ENCODE assay signal across 8 cellular contexts in genomic region chr5:138610468-138611294, GRCh38. TPM values are rescaled to one million over a fixed set of nuclear protein-coding genes. Genes with fewer than 3 reads are reported as not detected.
DNase-seq lines count a peak whose midpoint lies in the region; ATAC-seq and TF ChIP-seq lines count a peak whose summit lies in the region.

No MANE protein-coding gene starts in this region.

- TF ChIP-seq CTCF in vagina (IDR thresholded peaks at IDR 0.05), result no peak

- peaks cover 75% of the 10 kb centered on the region for H3K27me3 Mint-ChIP-seq in activated T-cell treated with anti-CD3 and anti-CD28 coated beads, Interleukin-2, amount 50 U/mL, for 72 hours (ENCODE audit: low read depth)

- H3K9me3 ChIP-seq in ectodermal cell (ENCODE audit: control insufficient read depth, low read length), result no peaks in the 10 kb centered on the region
- H3K9me3 ChIP-seq in vagina, result no peaks in the 10 kb centered on the region

- no peak overlapping the region for H2BK120ac ChIP-seq in mesendoderm (ENCODE audit: low read depth, low read length)

- peak overlapping the region; percentile 0 for H3K18ac ChIP-seq in mesendoderm (ENCODE audit: low read length)

- peak; percentile 49 to 52 for ATAC-seq in activated T-cell treated with anti-CD3 and anti-CD28 coated beads, Interleukin-2, amount 50 U/mL, for 72 hours (replicated peaks in 1 of 2)
- no peak for ATAC-seq in GM21786 (IDR thresholded peaks at IDR 0.05; ENCODE audit: unreplicated experiment)
- no peak for ATAC-seq in HG03095 (IDR thresholded peaks at IDR 0.05; ENCODE audit: unreplicated experiment)

- peak overlapping the region; percentile 11 to 65 for H3K4me3 Mint-ChIP-seq in activated T-cell treated with anti-CD3 and anti-CD28 coated beads, Interleukin-2, amount 50 U/mL, for 72 hours

- H3K4me2 ChIP-seq in mesendoderm (ENCODE audit: low read length), result peak overlapping the region; percentile 65

- H3K36me3 ChIP-seq in ectodermal cell (ENCODE audit: control insufficient read depth, insufficient read depth, low read length) (no peaks in the 10 kb centered on the region), mesendoderm (ENCODE audit: control insufficient read depth, insufficient read depth, low read length) (no peaks in the 10 kb centered on the region), vagina (no peaks in the 10 kb centered on the region)

- H3K27me3 ChIP-seq in ectodermal cell (ENCODE audit: control insufficient read depth, insufficient read depth, low read length, poor library complexity, severe bottlenecking), result no peaks in the 10 kb centered on the region
- H3K27me3 ChIP-seq in mesendoderm (ENCODE audit: insufficient read depth, low read length, poor library complexity), result no peaks in the 10 kb centered on the region
- H3K27me3 ChIP-seq in vagina, result no peaks in the 10 kb centered on the region

- intact Hi-C loops in vagina (cut with DNase I), result no loop called here

- peaks cover 12% of the 10 kb centered on the region for H3K4me1 Mint-ChIP-seq in activated T-cell treated with anti-CD3 and anti-CD28 coated beads, Interleukin-2, amount 50 U/mL, for 72 hours (ENCODE audit: low read depth)

- peak overlapping the region; percentile 33 for H3K4me3 ChIP-seq in ectodermal cell (ENCODE audit: insufficient read depth, low read depth, low read length)
- H3K4me3 ChIP-seq in mesendoderm (ENCODE audit: low read length), result no peak overlapping the region
- peak overlapping the region; percentile 6 to 28 for H3K4me3 ChIP-seq in vagina

- no peaks in the 10 kb centered on the region for H3K79me1 ChIP-seq in mesendoderm (ENCODE audit: low read length)

- no peaks in the 10 kb centered on the region for H3K9me3 Mint-ChIP-seq in activated T-cell treated with anti-CD3 and anti-CD28 coated beads, Interleukin-2, amount 50 U/mL, for 72 hours

- no peaks in the 10 kb centered on the region for H3K79me2 ChIP-seq in mesendoderm (ENCODE audit: control insufficient read depth, insufficient read depth, low read length)

- H3K27ac Mint-ChIP-seq in activated T-cell treated with anti-CD3 and anti-CD28 coated beads, Interleukin-2, amount 50 U/mL, for 72 hours, result no peak overlapping the region

- H4K8ac ChIP-seq in mesendoderm (ENCODE audit: low read depth, low read length), result no peak overlapping the region

- no peaks in the 10 kb centered on the region for H3K36me3 Mint-ChIP-seq in activated T-cell treated with anti-CD3 and anti-CD28 coated beads, Interleukin-2, amount 50 U/mL, for 72 hours (ENCODE audit: insufficient read depth in 2 of 2)

- H2BK15ac ChIP-seq in mesendoderm (replicated peaks; ENCODE audit: low read depth), result no peak overlapping the region

- H2AK5ac ChIP-seq in mesendoderm (ENCODE audit: low read length), result no peak overlapping the region

- H3K4me1 ChIP-seq in ectodermal cell (ENCODE audit: control insufficient read depth, insufficient read depth, low read length) (peaks cover 40% of the 10 kb centered on the region), mesendoderm (ENCODE audit: control insufficient read depth, low read depth, low read length) (peaks cover 3% of the 10 kb centered on the region), vagina (peaks cover 30% of the 10 kb centered on the region)

- H3K9ac ChIP-seq in mesendoderm (ENCODE audit: low read length), result peak overlapping the region; percentile 66

- 11 to 13% methylated on average over 17 to 18 of the region's 18 CpGs for WGBS in ectodermal cell, 2 experiments
- no CpG with 5 or more reads among the region's 18 CpGs for WGBS in mesendoderm (ENCODE audit: extremely low coverage, insufficient coverage, low lambda C conversion rate)

- no peak overlapping the region for H3K23ac ChIP-seq in mesendoderm (ENCODE audit: low read length)

- TF ChIP-seq POLR2A in vagina (IDR thresholded peaks at IDR 0.05), result no peak

- H3K27ac ChIP-seq in ectodermal cell (ENCODE audit: insufficient read depth, low read depth, low read length, poor library complexity, severe bottlenecking), result peak overlapping the region; percentile 65
- no peak overlapping the region for H3K27ac ChIP-seq in mesendoderm (ENCODE audit: low read depth, low read length)
- H3K27ac ChIP-seq in vagina, result peak overlapping the region; percentile 48

- H3K4ac ChIP-seq in mesendoderm (ENCODE audit: low read depth, low read length), result no peak overlapping the region

- H4K5ac ChIP-seq in mesendoderm (ENCODE audit: low read length), result no peak overlapping the region

- peak overlapping the region; percentile 85 for H3K56ac ChIP-seq in mesendoderm (ENCODE audit: low read length)

- H2BK5ac ChIP-seq in mesendoderm (ENCODE audit: low read length), result no peak overlapping the region

- no peak for DNase-seq in activated T-cell treated with anti-CD3 and anti-CD28 coated beads, Interleukin-2, amount 50 U/mL, for 72 hours
- no peak for DNase-seq in activated T-cell treated with anti-CD3 and anti-CD28 coated beads for 4 hours
- DNase-seq in mesendoderm, result peak; percentile 68
- no peak for DNase-seq in vagina (ENCODE audit: extremely low spot score in 2 of 2)
- DNase-seq in NK-92 treated with Interleukin-12 subunit alpha and Interleukin-12 subunit beta, amount 100 ng/mL, for 24 hours (lab: John Stamatoyannopoulos, UW), result no peak

RNA-seq across cellular contexts. Expression of gene HSPA9, which starts 35.5 kb away (rescaled TPM):
- 100 to 1,000 TPM; 448 to 505 TPM for total RNA-seq in activated T-cell treated with anti-CD3 and anti-CD28 coated beads, Interleukin-2, amount 50 U/mL, for 72 hours
- polyA plus RNA-seq in ectodermal cell (2013, experiment 1 of 4), result 217 TPM
- 200 TPM for polyA plus RNA-seq in ectodermal cell (2013, experiment 2 of 4)
- 132 TPM for polyA plus RNA-seq in ectodermal cell (2013, experiment 3 of 4)
- 137 TPM for polyA plus RNA-seq in ectodermal cell (2013, experiment 4 of 4)
- 301 TPM for polyA plus RNA-seq in mesendoderm (2013, experiment 1 of 2)
- polyA plus RNA-seq in mesendoderm (2013, experiment 2 of 2), result 297 TPM
- total RNA-seq in vagina, result 156 TPM

Comparison
In these comparisons a context has a peak if more than half of its experiments do, and no peak if none do; other contexts are left out.
1. ATAC-seq: peak in activated T-cell treated with anti-CD3 and anti-CD28 coated beads, Interleukin-2, amount 50 U/mL, for 72 hours (2 of 2); none in GM21786 (single experiment) and HG03095 (single experiment).